Comparison of ENCODE assay signal across 12 cellular contexts in genomic region chr12:124682425-124683329, GRCh38.
DNase-seq lines count a peak whose midpoint lies in the region; ATAC-seq and TF ChIP-seq lines count a peak whose summit lies in the region.
"Had no signal": no experiment of that assay in that cellular context is flagged by ENCODE, and none has a peak within 500 bp of the region (broad histone marks: within the 10 kb centered on the region; RNA-seq: fewer than 3 reads in every experiment).

No MANE protein-coding gene starts in this region.

- H3K4me3 ChIP-seq in adipocyte (ENCODE audit: low read length) (no peak overlapping the region), left lung (no peak overlapping the region), smooth muscle cell (no peak overlapping the region)
- H3K4me3 ChIP-seq: pancreas had no signal

- DNase-seq in HFFc6 (no peak), adipocyte (ENCODE audit: low read depth) (no peak), left lung (no peak), smooth muscle cell (lab: John Stamatoyannopoulos, UW; ENCODE audit: unreplicated experiment) (no peak), NCI-H526 treated with DMSO at 0.1 percent for 48 hours (lab: John Stamatoyannopoulos, UW) (no peak), KG1 (lab: John Stamatoyannopoulos, UW) (no peak), AG08395 (ENCODE audit: low spot score) (no peak)
- DNase-seq: activated CD4-positive, alpha-beta T cell treated with anti-CD3 and anti-CD28 coated beads for 1 hour; effector CD4-positive, alpha-beta T cell; NCI-H2081; pancreas had no signal

- H3K4me1 Mint-ChIP-seq in HFFc6 (ENCODE audit: low read depth) = peaks cover 71% of the 10 kb centered on the region

- no peaks in the 10 kb centered on the region for H4K20me1 ChIP-seq in smooth muscle cell (ENCODE audit: low read depth)

- TF ChIP-seq CTCF in HFFc6 (IDR thresholded peaks at IDR 0.05) (no peak), left lung (IDR thresholded peaks at IDR 0.05) (no peak), smooth muscle cell (IDR thresholded peaks at IDR 0.05; ENCODE audit: borderline replicate concordance, insufficient read depth, poor library complexity, severe bottlenecking) (no peak)

- WGBS in smooth muscle cell (ENCODE audit: low lambda C conversion rate) = 90% methylated on average over 20 of the region's 20 CpGs

- H3K27ac Mint-ChIP-seq in HFFc6 = peak overlapping the region; percentile 47; the same call in 1 of the 2 replicates

- H3K9ac ChIP-seq in adipocyte (ENCODE audit: low read length) (peak overlapping the region; percentile 33), smooth muscle cell (ENCODE audit: low read depth) (peak overlapping the region; percentile 68)

- H2AFZ ChIP-seq in smooth muscle cell (ENCODE audit: low read depth) = no peak overlapping the region

- no peaks in the 10 kb centered on the region for H3K36me3 Mint-ChIP-seq in HFFc6 (ENCODE audit: low read depth)

- H3K36me3 ChIP-seq in adipocyte (ENCODE audit: control insufficient read depth, insufficient read depth, low read length, severe bottlenecking) (no peaks in the 10 kb centered on the region), left lung (no peaks in the 10 kb centered on the region), smooth muscle cell (ENCODE audit: low read depth) (no peaks in the 10 kb centered on the region)
- H3K36me3 ChIP-seq: pancreas had no signal

- no peaks in the 10 kb centered on the region for H3K9me3 ChIP-seq in adipocyte (ENCODE audit: control insufficient read depth, low read length)
- H3K9me3 ChIP-seq in left lung = no peaks in the 10 kb centered on the region
- H3K9me3 ChIP-seq in smooth muscle cell (replicated peaks; ENCODE audit: low read depth) = no peaks in the 10 kb centered on the region
- H3K9me3 ChIP-seq: pancreas had no signal

- H3K4me1 ChIP-seq in adipocyte (ENCODE audit: control insufficient read depth, insufficient read depth, low read length) (peaks cover 84% of the 10 kb centered on the region), left lung (peaks cover 51 to 88% of the 10 kb centered on the region in 2 donors), smooth muscle cell (ENCODE audit: low read depth) (peaks cover 34% of the 10 kb centered on the region)

- ATAC-seq in left lung (peak; percentile 56), HG02870 (IDR thresholded peaks at IDR 0.05; ENCODE audit: unreplicated experiment) (no peak)

- peak overlapping the region; percentile 67 to 77 for H3K27ac ChIP-seq in left lung
- H3K27ac ChIP-seq in smooth muscle cell (ENCODE audit: low read depth) = peak overlapping the region; percentile 92

- H3K27me3 ChIP-seq in adipocyte (replicated peaks; ENCODE audit: control insufficient read depth, insufficient read depth, low read length) (no peaks in the 10 kb centered on the region), left lung (no peaks in the 10 kb centered on the region), smooth muscle cell (ENCODE audit: low read depth) (no peaks in the 10 kb centered on the region)
- H3K27me3 ChIP-seq: pancreas had no signal

- no peaks in the 10 kb centered on the region for H3K79me2 ChIP-seq in smooth muscle cell (ENCODE audit: low read depth)

- H3K27me3 Mint-ChIP-seq in HFFc6 (ENCODE audit: insufficient read depth) = peaks cover 7% of the 10 kb centered on the region

- no peak overlapping the region for H3K4me3 Mint-ChIP-seq in HFFc6

- no peaks in the 10 kb centered on the region for H3K9me3 Mint-ChIP-seq in HFFc6

- peaks cover 54% of the 10 kb centered on the region for H3F3A ChIP-seq in smooth muscle cell (ENCODE audit: low read depth)

- intact Hi-C loops in left lung (cut with DNase I) = no loop called here

- peak overlapping the region; percentile 60 for H3K4me2 ChIP-seq in smooth muscle cell
